Comparison of ENCODE assay signal across 1 cellular context in genomic region chr5:77775773-77776605, GRCh38.
TF ChIP-seq lines count a peak whose summit lies in the region.

Gene TBCA, minus strand, starts transcription at chr5:77776339. Its CDS starts 82 bp downstream, at chr5:77776257.

TF ChIP-seq in HEK293, 187 proteins besides CTCF, POLR2A, EP300 and RAD21 (continued from another document and continues in another):
- TF ChIP-seq, protein P1, sequence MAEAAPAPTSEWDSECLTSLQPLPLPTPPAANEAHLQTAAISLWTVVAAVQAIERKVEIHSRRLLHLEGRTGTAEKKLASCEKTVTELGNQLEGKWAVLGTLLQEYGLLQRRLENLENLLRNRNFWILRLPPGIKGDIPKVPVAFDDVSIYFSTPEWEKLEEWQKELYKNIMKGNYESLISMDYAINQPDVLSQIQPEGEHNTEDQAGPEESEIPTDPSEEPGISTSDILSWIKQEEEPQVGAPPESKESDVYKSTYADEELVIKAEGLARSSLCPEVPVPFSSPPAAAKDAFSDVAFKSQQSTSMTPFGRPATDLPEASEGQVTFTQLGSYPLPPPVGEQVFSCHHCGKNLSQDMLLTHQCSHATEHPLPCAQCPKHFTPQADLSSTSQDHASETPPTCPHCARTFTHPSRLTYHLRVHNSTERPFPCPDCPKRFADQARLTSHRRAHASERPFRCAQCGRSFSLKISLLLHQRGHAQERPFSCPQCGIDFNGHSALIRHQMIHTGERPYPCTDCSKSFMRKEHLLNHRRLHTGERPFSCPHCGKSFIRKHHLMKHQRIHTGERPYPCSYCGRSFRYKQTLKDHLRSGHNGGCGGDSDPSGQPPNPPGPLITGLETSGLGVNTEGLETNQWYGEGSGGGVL (tag by site-specific recombination; IDR thresholded peaks at IDR 0.05): peak; percentile 37; the same call in 1 of the 2 replicates
- peak; percentile 50; the same call in 1 of the 2 replicates for TF ChIP-seq ZNF449 (tag by site-specific recombination; IDR thresholded peaks at IDR 0.05)
- TF ChIP-seq ZNF514 (tag by site-specific recombination; IDR thresholded peaks at IDR 0.05): no peak
- no peak; the same call in 1 of the 2 replicates for TF ChIP-seq ZNF501 (tag by site-specific recombination; IDR thresholded peaks at IDR 0.05)
- TF ChIP-seq ZNF146 (tag by site-specific recombination; IDR thresholded peaks at IDR 0.05): no peak
- TF ChIP-seq, protein P2, sequence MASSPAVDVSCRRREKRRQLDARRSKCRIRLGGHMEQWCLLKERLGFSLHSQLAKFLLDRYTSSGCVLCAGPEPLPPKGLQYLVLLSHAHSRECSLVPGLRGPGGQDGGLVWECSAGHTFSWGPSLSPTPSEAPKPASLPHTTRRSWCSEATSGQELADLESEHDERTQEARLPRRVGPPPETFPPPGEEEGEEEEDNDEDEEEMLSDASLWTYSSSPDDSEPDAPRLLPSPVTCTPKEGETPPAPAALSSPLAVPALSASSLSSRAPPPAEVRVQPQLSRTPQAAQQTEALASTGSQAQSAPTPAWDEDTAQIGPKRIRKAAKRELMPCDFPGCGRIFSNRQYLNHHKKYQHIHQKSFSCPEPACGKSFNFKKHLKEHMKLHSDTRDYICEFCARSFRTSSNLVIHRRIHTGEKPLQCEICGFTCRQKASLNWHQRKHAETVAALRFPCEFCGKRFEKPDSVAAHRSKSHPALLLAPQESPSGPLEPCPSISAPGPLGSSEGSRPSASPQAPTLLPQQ (tag by site-specific recombination; IDR thresholded peaks at IDR 0.05): 0 out of 2 replicates have a peak, but pooled peaks have one; percentile 53
- TF ChIP-seq ZNF792 (tag by site-specific recombination; IDR thresholded peaks at IDR 0.05): no peak
- 0 out of 2 replicates have a peak, but pooled peaks have one; percentile 23 for TF ChIP-seq ZNF843 (tag by site-specific recombination; IDR thresholded peaks at IDR 0.05)
- peak; percentile 49 for TF ChIP-seq YY2 (tag by site-specific recombination; IDR thresholded peaks at IDR 0.05)
- no peak for TF ChIP-seq TSHZ1 (tag by site-specific recombination; IDR thresholded peaks at IDR 0.05; ENCODE audit: borderline replicate concordance)
- TF ChIP-seq PRDM1 (tag by site-specific recombination; IDR thresholded peaks at IDR 0.05): peak; percentile 80
- TF ChIP-seq MEIS1 (CRISPR knock-in tag; IDR thresholded peaks at IDR 0.05; ENCODE audit: borderline replicate concordance): no peak; the same call in 1 of the 2 replicates
- no peak for TF ChIP-seq ZNF19 (tag by site-specific recombination; IDR thresholded peaks at IDR 0.05; ENCODE audit: low read depth)
- TF ChIP-seq GFI1B (tag by site-specific recombination; IDR thresholded peaks at IDR 0.05): no peak
- no peak for TF ChIP-seq ZNF473 (tag by site-specific recombination; IDR thresholded peaks at IDR 0.05)
- 0 out of 2 replicates have a peak, but pooled peaks have one; percentile 5 for TF ChIP-seq ZNF677 (tag by site-specific recombination; IDR thresholded peaks at IDR 0.05)
- no peak for TF ChIP-seq ZNF530 (tag by site-specific recombination; IDR thresholded peaks at IDR 0.05; ENCODE audit: low read depth)
- no peak for TF ChIP-seq ZBTB49 (tag by site-specific recombination; IDR thresholded peaks at IDR 0.05; ENCODE audit: low read depth)
- 0 out of 2 replicates have a peak, but pooled peaks have one; percentile 23 for TF ChIP-seq ZNF174 (tag by site-specific recombination; IDR thresholded peaks at IDR 0.05)
- no peak for TF ChIP-seq PRDM6 (tag by site-specific recombination; IDR thresholded peaks at IDR 0.05)
- TF ChIP-seq HOXC10 (CRISPR knock-in tag; IDR thresholded peaks at IDR 0.05): no peak
- TF ChIP-seq, protein P3, sequence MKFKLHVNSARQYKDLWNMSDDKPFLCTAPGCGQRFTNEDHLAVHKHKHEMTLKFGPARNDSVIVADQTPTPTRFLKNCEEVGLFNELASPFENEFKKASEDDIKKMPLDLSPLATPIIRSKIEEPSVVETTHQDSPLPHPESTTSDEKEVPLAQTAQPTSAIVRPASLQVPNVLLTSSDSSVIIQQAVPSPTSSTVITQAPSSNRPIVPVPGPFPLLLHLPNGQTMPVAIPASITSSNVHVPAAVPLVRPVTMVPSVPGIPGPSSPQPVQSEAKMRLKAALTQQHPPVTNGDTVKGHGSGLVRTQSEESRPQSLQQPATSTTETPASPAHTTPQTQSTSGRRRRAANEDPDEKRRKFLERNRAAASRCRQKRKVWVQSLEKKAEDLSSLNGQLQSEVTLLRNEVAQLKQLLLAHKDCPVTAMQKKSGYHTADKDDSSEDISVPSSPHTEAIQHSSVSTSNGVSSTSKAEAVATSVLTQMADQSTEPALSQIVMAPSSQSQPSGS (tag by site-specific recombination; IDR thresholded peaks at IDR 0.05; ENCODE audit: low read depth): no peak
- TF ChIP-seq ZNF560 (tag by site-specific recombination; IDR thresholded peaks at IDR 0.05; ENCODE audit: borderline replicate concordance): no peak
- TF ChIP-seq ZNF701 (tag by site-specific recombination; IDR thresholded peaks at IDR 0.05): no peak
- TF ChIP-seq ZNF10 (tag by site-specific recombination; IDR thresholded peaks at IDR 0.05): peak; percentile 58; the same call in 1 of the 2 replicates
- TF ChIP-seq ZNF175 (tag by site-specific recombination; IDR thresholded peaks at IDR 0.05): no peak
- no peak for TF ChIP-seq ZNF112 (tag by site-specific recombination; IDR thresholded peaks at IDR 0.05)
- no peak for TF ChIP-seq GLI2 (tag by site-specific recombination; IDR thresholded peaks at IDR 0.05; ENCODE audit: borderline replicate concordance, low read depth)
- TF ChIP-seq ZNF830 (tag by site-specific recombination; IDR thresholded peaks at IDR 0.05; ENCODE audit: low read depth): no peak
- no peak for TF ChIP-seq SETDB1 (IDR thresholded peaks at IDR 0.05; ENCODE audit: insufficient read length, low read length)
- TF ChIP-seq ZNF513 (tag by site-specific recombination; IDR thresholded peaks at IDR 0.05): peak; percentile 55
- TF ChIP-seq SP7 (tag by site-specific recombination; IDR thresholded peaks at IDR 0.05): no peak
- TF ChIP-seq ZNF221 (tag by site-specific recombination; IDR thresholded peaks at IDR 0.05; ENCODE audit: borderline replicate concordance): no peak
- TF ChIP-seq ZNF23 (tag by site-specific recombination; IDR thresholded peaks at IDR 0.05; ENCODE audit: borderline replicate concordance): no peak
- no peak for TF ChIP-seq BCL11A (tag by site-specific recombination; IDR thresholded peaks at IDR 0.05; ENCODE audit: low read depth)
- TF ChIP-seq, protein P4, sequence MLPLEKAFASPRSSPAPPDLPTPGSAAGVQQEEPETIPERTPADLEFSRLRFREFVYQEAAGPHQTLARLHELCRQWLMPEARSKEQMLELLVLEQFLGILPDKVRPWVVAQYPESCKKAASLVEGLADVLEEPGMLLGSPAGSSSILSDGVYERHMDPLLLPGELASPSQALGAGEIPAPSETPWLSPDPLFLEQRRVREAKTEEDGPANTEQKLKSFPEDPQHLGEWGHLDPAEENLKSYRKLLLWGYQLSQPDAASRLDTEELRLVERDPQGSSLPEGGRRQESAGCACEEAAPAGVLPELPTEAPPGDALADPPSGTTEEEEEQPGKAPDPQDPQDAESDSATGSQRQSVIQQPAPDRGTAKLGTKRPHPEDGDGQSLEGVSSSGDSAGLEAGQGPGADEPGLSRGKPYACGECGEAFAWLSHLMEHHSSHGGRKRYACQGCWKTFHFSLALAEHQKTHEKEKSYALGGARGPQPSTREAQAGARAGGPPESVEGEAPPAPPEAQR (tag by site-specific recombination; IDR thresholded peaks at IDR 0.05): no peak
- no peak for TF ChIP-seq ZNF24 (tag by site-specific recombination; IDR thresholded peaks at IDR 0.05)
- TF ChIP-seq ZBTB7A (tag by site-specific recombination; IDR thresholded peaks at IDR 0.05; ENCODE audit: low read depth): no peak
- TF ChIP-seq ZNF548 (tag by site-specific recombination; IDR thresholded peaks at IDR 0.05): no peak
- no peak for TF ChIP-seq ZNF133 (tag by site-specific recombination; IDR thresholded peaks at IDR 0.05)
- no peak for TF ChIP-seq ZNF423 (tag by site-specific recombination; IDR thresholded peaks at IDR 0.05)
- peak; percentile 75 for TF ChIP-seq ZNF335 (tag by site-specific recombination; conservative IDR thresholded peaks at IDR 0.05)
- TF ChIP-seq ZNF777 (tag by site-specific recombination; IDR thresholded peaks at IDR 0.05; ENCODE audit: borderline replicate concordance): no peak; the same call in 1 of the 2 replicates
- no peak for TF ChIP-seq ZNF157 (tag by site-specific recombination; IDR thresholded peaks at IDR 0.05)
- TF ChIP-seq ZIC2 (tag by site-specific recombination; IDR thresholded peaks at IDR 0.05): 0 out of 2 replicates have a peak, but pooled peaks have one; percentile 44
- TF ChIP-seq ZSCAN16 (tag by site-specific recombination; IDR thresholded peaks at IDR 0.05): 0 out of 2 replicates have a peak, but pooled peaks have one; percentile 41
